In genomic region chr1:36352141-36352909, GRCh38 we compare ENCODE assay signal across 9 cellular contexts. TPM values are rescaled to one million over a fixed set of nuclear protein-coding genes. Genes with fewer than 3 reads are reported as not detected.
DNase-seq lines count a peak whose midpoint lies in the region; ATAC-seq, FAIRE-seq and TF ChIP-seq lines count a peak whose summit lies in the region.
"Had no signal": no experiment of that assay in that cellular context is flagged by ENCODE, and none has a peak within 500 bp of the region (broad histone marks: within the 10 kb centered on the region; RNA-seq: fewer than 3 reads in every experiment).

No MANE protein-coding gene starts in this region.

- ATAC-seq in A549: no peak
- no peak for ATAC-seq in HG02588 (IDR thresholded peaks at IDR 0.05; ENCODE audit: unreplicated experiment)
- no peak for ATAC-seq in HG03469 (IDR thresholded peaks at IDR 0.05; ENCODE audit: unreplicated experiment)

- TF ChIP-seq RAD21 in A549 (conservative IDR thresholded peaks at IDR 0.05 in 1 of 2, IDR thresholded peaks at IDR 0.05 in 1 of 2): no peak

- POLR2A ChIA-PET in A549 (lab: Yijun Ruan, JAX): interaction anchor here (1.8 to 2.4 kb wide), 2 partner anchors 34 to 112 kb away, joined by 4 to 9 read pairs; partner anchors contain the start of gene MRPS15

- H3K4me3 ChIP-seq in A549: no peak overlapping the region
- H3K4me3 ChIP-seq in breast epithelium: no peak overlapping the region
- H3K4me3 ChIP-seq in mesendoderm (ENCODE audit: low read length): no peak overlapping the region

- H3K27me3 ChIP-seq in breast epithelium (no peaks in the 10 kb centered on the region), mesendoderm (ENCODE audit: insufficient read depth, low read length, poor library complexity) (no peaks in the 10 kb centered on the region)

- TF ChIP-seq EP300 in A549 (IDR thresholded peaks at IDR 0.05): no peak

- CTCF ChIA-PET in A549 (lab: Yijun Ruan, JAX): interaction anchor here (0.6 to 17.8 kb wide), 10 partner anchors 10 to 253 kb away, joined by 3 to 201 read pairs (median 4); partner anchors contain the start of gene TRAPPC3

- H3K79me1 ChIP-seq in mesendoderm (ENCODE audit: low read length): no peaks in the 10 kb centered on the region

- H3K36me3 ChIP-seq in breast epithelium: no peaks in the 10 kb centered on the region
- peaks cover 17% of the 10 kb centered on the region for H3K36me3 ChIP-seq in mesendoderm (ENCODE audit: control insufficient read depth, insufficient read depth, low read length)

- no peak for FAIRE-seq in A549 (lab: Jason Lieb, UNC)

- peaks cover 50% of the 10 kb centered on the region for H3K4me1 ChIP-seq in A549
- H3K4me1 ChIP-seq in breast epithelium: peaks cover 6 to 23% of the 10 kb centered on the region in 2 donors
- H3K4me1 ChIP-seq in mesendoderm (ENCODE audit: control insufficient read depth, low read depth, low read length): no peaks in the 10 kb centered on the region

- DNase-seq in A549 (ENCODE audit: low read depth in 1 of 2, low spot score in 1 of 2): no peak
- peak; percentile 94 for DNase-seq in HT1080 (ENCODE audit: low read depth)
- DNase-seq in breast epithelium (ENCODE audit: low spot score in 2 of 2): no peak
- DNase-seq in mesendoderm: peak; percentile 34
- DNase-seq in DMS 273 treated with DMSO at 0.1 percent for 48 hours (lab: John Stamatoyannopoulos, UW): no peak
- no peak for DNase-seq in T-helper 2 cell
- DNase-seq: activated B cell treated with CpG ODN at 0.5 μM for 24 hours had no signal

- H3K9ac ChIP-seq in mesendoderm (ENCODE audit: low read length): no peak overlapping the region

- H2BK15ac ChIP-seq in mesendoderm (replicated peaks; ENCODE audit: low read depth): no peak overlapping the region

- peak overlapping the region; percentile 2 for H3K56ac ChIP-seq in mesendoderm (ENCODE audit: low read length)

- H2AK5ac ChIP-seq in mesendoderm (ENCODE audit: low read length): no peak overlapping the region

- WGBS in A549 (ENCODE audit: missing lambda C conversion rate): 73% methylated on average over 13 of the region's 13 CpGs
- no CpG with 5 or more reads among the region's 13 CpGs for WGBS in mesendoderm (ENCODE audit: extremely low coverage, insufficient coverage, low lambda C conversion rate)

- intact Hi-C loops in breast epithelium (cut with DNase I; ENCODE audit: low total_unique reads): loop anchor here (10.0 kb wide), 1 partner anchor 72 kb away; no protein-coding TSS in a partner anchor

- no peak overlapping the region for H3K4ac ChIP-seq in mesendoderm (ENCODE audit: low read depth, low read length)

- no peaks in the 10 kb centered on the region for H3K79me2 ChIP-seq in mesendoderm (ENCODE audit: control insufficient read depth, insufficient read depth, low read length)

- H3K23ac ChIP-seq in mesendoderm (ENCODE audit: low read length): no peak overlapping the region

- H3K4me2 ChIP-seq in A549: peak overlapping the region; percentile 80
- H3K4me2 ChIP-seq in mesendoderm (ENCODE audit: low read length): no peak overlapping the region

- peak overlapping the region; percentile 87 to 93 for H3K27ac ChIP-seq in A549
- peak overlapping the region; percentile 88 to 90 for H3K27ac ChIP-seq in breast epithelium
- no peak overlapping the region for H3K27ac ChIP-seq in mesendoderm (ENCODE audit: low read depth, low read length)

- no peak overlapping the region for H4K5ac ChIP-seq in mesendoderm (ENCODE audit: low read length)

- H3K9me3 ChIP-seq in A549 (no peaks in the 10 kb centered on the region), breast epithelium (no peaks in the 10 kb centered on the region)

- H2BK5ac ChIP-seq in mesendoderm (ENCODE audit: low read length): no peak overlapping the region

- no peak overlapping the region for H3K18ac ChIP-seq in mesendoderm (ENCODE audit: low read length)

- TF ChIP-seq POLR2A in A549 (IDR thresholded peaks at IDR 0.05; ENCODE audit: low read length): no peak
- no peak for TF ChIP-seq POLR2A in breast epithelium (IDR thresholded peaks at IDR 0.05)

- H2BK120ac ChIP-seq in mesendoderm (ENCODE audit: low read depth, low read length): no peak overlapping the region

- H4K8ac ChIP-seq in mesendoderm (ENCODE audit: low read depth, low read length): no peak overlapping the region

- TF ChIP-seq CTCF in A549 (IDR thresholded peaks at IDR 0.05) (no peak), breast epithelium (IDR thresholded peaks at IDR 0.05) (no peak)

TF ChIP-seq in A549, 52 proteins besides CTCF, POLR2A, EP300 and RAD21 (continues in another document):
- no peak for TF ChIP-seq ELK1 (IDR thresholded peaks at IDR 0.05; ENCODE audit: low read depth, low read length)
- no peak for TF ChIP-seq HES2 (IDR thresholded peaks at IDR 0.05)
- TF ChIP-seq CBX8 (IDR thresholded peaks at IDR 0.05): no peak
- no peak for TF ChIP-seq JUN (IDR thresholded peaks at IDR 0.05)
- no peak for TF ChIP-seq PHF8 (IDR thresholded peaks at IDR 0.05; ENCODE audit: borderline replicate concordance, low read depth)
- TF ChIP-seq RFX5 (IDR thresholded peaks at IDR 0.05): no peak
- no peak for TF ChIP-seq MYC (IDR thresholded peaks at IDR 0.05; ENCODE audit: borderline replicate concordance, low read length)
- no peak for TF ChIP-seq MAZ (IDR thresholded peaks at IDR 0.05; ENCODE audit: borderline replicate concordance, low read depth, low read length)

RNA-seq across cellular contexts. Expression of gene EVA1B, which starts 28.9 kb away (rescaled TPM):
- polyA plus RNA-seq in A549 (2011; rRNA removed): 2.0 and 2.9 TPM in 2 replicates
- polyA plus RNA-seq in A549 (2012; cell fraction: cytosol; rRNA removed): 11.5 and 19.9 TPM in 2 replicates
- polyA plus RNA-seq in A549 (2012; cell fraction: nucleus; rRNA removed): 8.9 and 13.1 TPM in 2 replicates
- 7.5 to 10.8 TPM (median 8.5 TPM) in 3 replicates for polyA plus RNA-seq in A549 (2017; fragmentation: RNase III; extraction: RNeasy Plus Mini Kit Qiagen cat#74134 plus additional on column Dnase treatment)
- polyA minus RNA-seq in A549 (2011; rRNA and poly(A)+ RNA removed): 0.58 and 1.2 TPM in 2 replicates
- 23.1 and 33.5 TPM in 2 replicates for total RNA-seq in HT1080 (2014; rRNA removed; shearing (Covaris generic))
- polyA plus RNA-seq in HT1080 (2015; cell fraction: cytosol; rRNA removed): 54.4 and 66.9 TPM in 2 replicates
- 20.0 and 24.7 TPM in 2 replicates for polyA plus RNA-seq in HT1080 (2015; cell fraction: nucleus; rRNA removed)
- total RNA-seq in breast epithelium: 100 to 1,000 TPM in 2 of 3 donors, 10 to 100 TPM in 1; 62.1 to 129 (median 118) TPM
- polyA plus RNA-seq in mesendoderm (2013, experiment 1 of 2): 8.1 TPM
- 7.6 TPM for polyA plus RNA-seq in mesendoderm (2013, experiment 2 of 2)

RNA-seq across cellular contexts. Expression of gene STK40, which starts 33.4 kb away (rescaled TPM):
- 8.9 and 10.5 TPM in 2 replicates for polyA plus RNA-seq in A549 (2011; rRNA removed)
- 10.0 and 12.0 TPM in 2 replicates for polyA plus RNA-seq in A549 (2012; cell fraction: cytosol; rRNA removed)
- 22.8 and 25.9 TPM in 2 replicates for polyA plus RNA-seq in A549 (2012; cell fraction: nucleus; rRNA removed)
- 6.0 to 7.6 TPM (median 6.8 TPM) in 3 replicates for polyA plus RNA-seq in A549 (2017; fragmentation: RNase III; extraction: RNeasy Plus Mini Kit Qiagen cat#74134 plus additional on column Dnase treatment)
- polyA minus RNA-seq in A549 (2011; rRNA and poly(A)+ RNA removed): 12.3 and 15.2 TPM in 2 replicates
- 19.9 and 22.3 TPM in 2 replicates for total RNA-seq in HT1080 (2014; rRNA removed; shearing (Covaris generic))
- polyA plus RNA-seq in HT1080 (2015; cell fraction: cytosol; rRNA removed): 39.5 and 40.5 TPM in 2 replicates
- polyA plus RNA-seq in HT1080 (2015; cell fraction: nucleus; rRNA removed): 39.3 and 43.7 TPM in 2 replicates
- 10 to 100 TPM; 22.5 to 36.0 (median 26.2) TPM for total RNA-seq in breast epithelium
- 27.9 TPM for polyA plus RNA-seq in mesendoderm (2013, experiment 1 of 2)
- polyA plus RNA-seq in mesendoderm (2013, experiment 2 of 2): 28.0 TPM

RNA-seq across cellular contexts. Expression of gene LSM10, which starts 45.4 kb away (rescaled TPM):
- polyA plus RNA-seq in A549 (2011; rRNA removed) (44.3 and 54.9 TPM in 2 replicates), A549 (2017; fragmentation: RNase III; extraction: RNeasy Plus Mini Kit Qiagen cat#74134 plus additional on column Dnase treatment) (40.3 to 43.3 TPM (median 40.7 TPM) in 3 replicates)
- 107 and 112 TPM in 2 replicates for polyA plus RNA-seq in A549 (2012; cell fraction: cytosol; rRNA removed)
- polyA plus RNA-seq in A549 (2012; cell fraction: nucleus; rRNA removed): 43.2 and 51.7 TPM in 2 replicates
- 30.2 and 39.9 TPM in 2 replicates for polyA minus RNA-seq in A549 (2011; rRNA and poly(A)+ RNA removed)
- 13.4 and 13.6 TPM in 2 replicates for total RNA-seq in HT1080 (2014; rRNA removed; shearing (Covaris generic))
- polyA plus RNA-seq in HT1080 (2015; cell fraction: cytosol; rRNA removed): 51.5 and 64.1 TPM in 2 replicates
- 16.6 and 18.6 TPM in 2 replicates for polyA plus RNA-seq in HT1080 (2015; cell fraction: nucleus; rRNA removed)
- total RNA-seq in breast epithelium: 10 to 100 TPM; 31.8 to 49.5 (median 39.7) TPM
- 64.1 TPM for polyA plus RNA-seq in mesendoderm (2013, experiment 1 of 2)
- 62.9 TPM for polyA plus RNA-seq in mesendoderm (2013, experiment 2 of 2)

RNA-seq across cellular contexts. Expression of gene SH3D21, which starts 46.2 kb away (rescaled TPM):
- polyA plus RNA-seq in A549 (2011; rRNA removed): 0.41 and 0.53 TPM in 2 replicates
- 0.42 and 0.45 TPM in 2 replicates for polyA plus RNA-seq in A549 (2012; cell fraction: cytosol; rRNA removed)
- polyA plus RNA-seq in A549 (2012; cell fraction: nucleus; rRNA removed): 3.7 and 4.1 TPM in 2 replicates
- polyA plus RNA-seq in A549 (2017; fragmentation: RNase III; extraction: RNeasy Plus Mini Kit Qiagen cat#74134 plus additional on column Dnase treatment): 1.1 to 1.6 TPM (median 1.4 TPM) in 3 replicates
- polyA minus RNA-seq in A549 (2011; rRNA and poly(A)+ RNA removed): 0.34 and 0.45 TPM in 2 replicates
- 0.88 and 2.6 TPM in 2 replicates for total RNA-seq in HT1080 (2014; rRNA removed; shearing (Covaris generic))
- 0.21 and 0.53 TPM in 2 replicates for polyA plus RNA-seq in HT1080 (2015; cell fraction: cytosol; rRNA removed)
- 7.3 and 7.5 TPM in 2 replicates for polyA plus RNA-seq in HT1080 (2015; cell fraction: nucleus; rRNA removed)
- total RNA-seq in breast epithelium: 10 to 100 TPM in 2 of 3 donors, under 1 TPM in 1; 0.80 to 18.7 (median 18.0) TPM
- 2.9 TPM for polyA plus RNA-seq in mesendoderm (2013, experiment 1 of 2)
- 3.2 TPM for polyA plus RNA-seq in mesendoderm (2013, experiment 2 of 2)

Comparison
In these comparisons a context has a peak if more than half of its experiments do, and no peak if none do; other contexts are left out.
1. DNase-seq: peak in HT1080 (single experiment) and mesendoderm (single experiment); none in A549 (0 of 2), breast epithelium (0 of 2), DMS 273 treated with DMSO at 0.1 percent for 48 hours (single experiment) and T-helper 2 cell (0 of 5).